Comparison of ENCODE assay signal across 1 cellular context in genomic region chr5:179906795-179907569, GRCh38.
TF ChIP-seq lines count a peak whose summit lies in the region.

No MANE protein-coding gene starts in this region.

TF ChIP-seq in HEK293, 187 proteins besides CTCF, POLR2A, EP300 and RAD21 (continued from another document):
- TF ChIP-seq ZSCAN23 (tag by site-specific recombination; IDR thresholded peaks at IDR 0.05) (no peak), ZIC2 (tag by site-specific recombination; IDR thresholded peaks at IDR 0.05) (peak; percentile 76), ZNF2 (tag by site-specific recombination; IDR thresholded peaks at IDR 0.05) (no peak), PATZ1 (tag by site-specific recombination; IDR thresholded peaks at IDR 0.05) (peak; percentile 56; the same call in 1 of the 2 replicates), GLIS2 (tag by site-specific recombination; IDR thresholded peaks at IDR 0.05) (peak; percentile 74), ZBTB8A (tag by site-specific recombination; IDR thresholded peaks at IDR 0.05) (peak; percentile 88), HIC1 (tag by site-specific recombination; IDR thresholded peaks at IDR 0.05) (peak; percentile 32; the same call in 1 of the 2 replicates), ZBTB48 (tag by site-specific recombination; IDR thresholded peaks at IDR 0.05) (peak; percentile 69; the same call in 1 of the 2 replicates), ZNF747 (tag by site-specific recombination; IDR thresholded peaks at IDR 0.05) (no peak), ZBTB20 (tag by site-specific recombination; IDR thresholded peaks at IDR 0.05) (peak; percentile 92)
